ENCODE assay signal across 12 cellular contexts in genomic region chr17:39099686-39100293, GRCh38. TPM values are rescaled to one million over a fixed set of nuclear protein-coding genes. Genes with fewer than 3 reads are reported as not detected.
A peak's percentile ranks its signal among the peaks of the same experiment; 100 is the strongest.
DNase-seq lines count a peak whose midpoint lies in the region; ATAC-seq, FAIRE-seq and TF ChIP-seq lines count a peak whose summit lies in the region.
"Had no signal": no experiment of that assay in that cellular context is flagged by ENCODE, and none has a peak within 500 bp of the region (broad histone marks: within the 10 kb centered on the region; RNA-seq: fewer than 3 reads in every experiment).

No MANE protein-coding gene starts in this region.

- H3K9ac ChIP-seq in IMR-90 (ENCODE audit: low read depth, low read length) (no peak overlapping the region), K562 (ENCODE audit: insufficient read depth in 1 of 2, low read depth in 2 of 2, low read length in 2 of 2) (no peak overlapping the region; a peak in 1 of 4 replicates)

- no peaks in the 10 kb centered on the region for H3K9me3 ChIP-seq in IMR-90 (ENCODE audit: control insufficient read depth, insufficient read depth, low read length)
- H3K9me3 ChIP-seq in K562 (replicated peaks; ENCODE audit: control insufficient read depth, insufficient read depth, low read depth, low read length): 0 out of 2 replicates have a peak, but pooled peaks cover 3% of the 10 kb centered on the region
- no peaks in the 10 kb centered on the region for H3K9me3 ChIP-seq in right atrium auricular region
- no peaks in the 10 kb centered on the region for H3K9me3 ChIP-seq in spleen
- H3K9me3 ChIP-seq in suprapubic skin: no peaks in the 10 kb centered on the region

- H2AK5ac ChIP-seq in IMR-90 (ENCODE audit: low read depth, low read length): no peak overlapping the region

- POLR2A ChIA-PET in IMR-90 (lab: Charles Lee; ENCODE audit: unreplicated experiment): no interaction called here
- POLR2A ChIA-PET in K562 (lab: Yijun Ruan, JAX): interaction anchor here (1.2 kb wide), 1 partner anchor 10 kb away, joined by 5 read pairs; no protein-coding TSS in a partner anchor

- no peak overlapping the region for H3K27ac ChIP-seq in IMR-90 (ENCODE audit: insufficient read depth, low read length)
- H3K27ac ChIP-seq in K562 (ENCODE audit: extremely low read depth, low read depth, low read length): no peak overlapping the region
- peak overlapping the region; percentile 58 to 65 for H3K27ac ChIP-seq in right atrium auricular region
- H3K27ac ChIP-seq in spleen: peak overlapping the region in 5 of 8 donors; percentile 29 to 57 (median 44)
- no peak overlapping the region for H3K27ac ChIP-seq in suprapubic skin

- H3K4me1 ChIP-seq in IMR-90 (ENCODE audit: control insufficient read depth, insufficient read depth, low read length): peaks cover 8% of the 10 kb centered on the region; the same call in 1 of the 2 replicates
- peaks cover 0 to 4% of the 10 kb centered on the region in 2 experiments; a peak in 1 of 5 replicates for H3K4me1 ChIP-seq in K562 (replicated peaks in 1 of 2; ENCODE audit: control insufficient read depth in 2 of 2, insufficient read depth in 2 of 2, low read length in 2 of 2)
- H3K4me1 ChIP-seq in right atrium auricular region: peaks cover 0 to 53% of the 10 kb centered on the region in 2 donors
- peaks cover 28 to 59% (median 51%) of the 10 kb centered on the region in 6 donors for H3K4me1 ChIP-seq in spleen
- H3K4me1 ChIP-seq in suprapubic skin: peaks cover 21% of the 10 kb centered on the region

- WGBS in IMR-90 (ENCODE audit: extremely low coverage in 2 of 2, insufficient read length in 1 of 2), 2 experiments: no CpG with 5 or more reads among the region's 10 CpGs
- WGBS in K562 (ENCODE audit: insufficient coverage, low coverage, missing lambda C conversion rate): 9% methylated on average over 10 of the region's 10 CpGs
- 56 to 65% (median 56%) methylated on average over 10 of the region's 10 CpGs for WGBS in spleen, 5 donors
- WGBS in suprapubic skin: 67% methylated on average over 10 of the region's 10 CpGs

- H3K56ac ChIP-seq in IMR-90 (ENCODE audit: extremely low read depth, insufficient read depth, low read length): no peak overlapping the region

- H3K4me2 ChIP-seq in IMR-90 (ENCODE audit: low read depth, low read length): peak overlapping the region; percentile 52; the same call in 1 of the 2 replicates
- H3K4me2 ChIP-seq in K562 (ENCODE audit: insufficient read depth, low read length): no peak overlapping the region

- TF ChIP-seq CTCF in IMR-90 (conservative IDR thresholded peaks at IDR 0.05; ENCODE audit: low read depth, low read length) (no peak), K562 (IDR thresholded peaks at IDR 0.05 in 2 of 3, conservative IDR thresholded peaks at IDR 0.05 in 1 of 3; ENCODE audit: insufficient read depth in 2 of 3, low read depth in 1 of 3, low read length in 3 of 3) (no peak), right atrium auricular region (IDR thresholded peaks at IDR 0.05) (no peak), spleen (IDR thresholded peaks at IDR 0.05 in 8 of 11, conservative IDR thresholded peaks at IDR 0.05 in 3 of 11) (no peak), suprapubic skin (IDR thresholded peaks at IDR 0.05) (no peak)

- no peak for TF ChIP-seq RAD21 in IMR-90 (IDR thresholded peaks at IDR 0.05; ENCODE audit: low read length)
- TF ChIP-seq RAD21 in K562 (CRISPR knock-in tag; conservative IDR thresholded peaks at IDR 0.05 in 1 of 2, IDR thresholded peaks at IDR 0.05 in 1 of 2): no peak

- 0 out of 2 replicates have a peak overlapping the region, but pooled peaks have one; percentile 0 for H3K23ac ChIP-seq in IMR-90 (ENCODE audit: low read depth, low read length)

- peak; percentile 62 for DNase-seq in IMR-90
- no peak for DNase-seq in K562 (ENCODE audit: extremely low read depth in 1 of 4, low spot score in 3 of 4)
- no peak for DNase-seq in right atrium auricular region (ENCODE audit: low spot score)
- DNase-seq in spleen: no peak
- no peak for DNase-seq in NCI-H146 treated with DMSO at 0.1 percent for 48 hours (lab: John Stamatoyannopoulos, UW; ENCODE audit: unreplicated experiment)
- no peak for DNase-seq in HTR-8/SVneo (ENCODE audit: insufficient read length, low spot score)
- no peak for DNase-seq in suprapubic skin (ENCODE audit: low spot score in 2 of 2)
- DNase-seq: NCI-H1436; RPMI8226; stimulated activated naive CD4-positive, alpha-beta T cell had no signal

- no peak overlapping the region for H4K5ac ChIP-seq in IMR-90 (ENCODE audit: low read depth, low read length)

- H4K91ac ChIP-seq in IMR-90 (ENCODE audit: insufficient read depth, low read depth, low read length): no peak overlapping the region

- no TSS peak for BruUV-seq in IMR-90 (replicated peaks; lab: Mats Ljungman, UMichigan)
- BruUV-seq in K562 (replicated peaks; lab: Mats Ljungman, UMichigan): no TSS peak

- H2BK5ac ChIP-seq in IMR-90 (ENCODE audit: low read depth, low read length, poor library complexity, severe bottlenecking): no peak overlapping the region

- H3K79me1 ChIP-seq in IMR-90 (ENCODE audit: low read depth in 1 of 2, low read length in 2 of 2): no peaks in the 10 kb centered on the region

- H3K36me3 ChIP-seq in IMR-90 (ENCODE audit: control insufficient read depth, insufficient read depth, low read length): no peaks in the 10 kb centered on the region
- H3K36me3 ChIP-seq in K562 (ENCODE audit: control insufficient read depth, insufficient read depth, low read length): no peaks in the 10 kb centered on the region
- H3K36me3 ChIP-seq in right atrium auricular region: no peaks in the 10 kb centered on the region
- no peaks in the 10 kb centered on the region for H3K36me3 ChIP-seq in spleen
- no peaks in the 10 kb centered on the region for H3K36me3 ChIP-seq in suprapubic skin

- H2BK15ac ChIP-seq in IMR-90 (ENCODE audit: low read depth, low read length): no peak overlapping the region

- no peaks in the 10 kb centered on the region for H3K79me2 ChIP-seq in K562 (ENCODE audit: control insufficient read depth, insufficient read depth, low read length)

- H2BK20ac ChIP-seq in IMR-90 (ENCODE audit: low read depth, low read length): no peak overlapping the region

- H3K14ac ChIP-seq in IMR-90 (replicated peaks; ENCODE audit: low read depth, low read length): no peak overlapping the region

- CTCF ChIA-PET in IMR-90 (lab: Yijun Ruan, JAX): no interaction called here
- CTCF ChIA-PET in K562 (lab: Yijun Ruan, JAX; ENCODE audit: low intra/inter-chr PET ratio): no interaction called here

- dilution Hi-C loops in IMR-90 (cut with HindIII; ENCODE audit: low sequenced_read_pairs, unreplicated experiment): no loop called here

- TF ChIP-seq EP300 in K562 (IDR thresholded peaks at IDR 0.05; ENCODE audit: low read length) (no peak), suprapubic skin (IDR thresholded peaks at IDR 0.05) (no peak)

- TF ChIP-seq POLR2A in IMR-90 (IDR thresholded peaks at IDR 0.05; ENCODE audit: low read depth, low read length) (no peak), K562 (conservative IDR thresholded peaks at IDR 0.05) (no peak), spleen (IDR thresholded peaks at IDR 0.05) (no peak), suprapubic skin (IDR thresholded peaks at IDR 0.05) (no peak)

- H3K4me3 ChIP-seq in IMR-90 (ENCODE audit: insufficient read depth, low read depth, low read length) (no peak overlapping the region), K562 (no peak overlapping the region), right atrium auricular region (no peak overlapping the region), spleen (no peak overlapping the region), suprapubic skin (no peak overlapping the region)

- H3K9me1 ChIP-seq in IMR-90 (ENCODE audit: insufficient read depth, low read length) (no peaks in the 10 kb centered on the region; the same call in 1 of the 2 replicates), K562 (ENCODE audit: control insufficient read depth, insufficient read depth, low read length) (no peaks in the 10 kb centered on the region)

- ATAC-seq in IMR-90 (ENCODE audit: low read depth) (no peak), K562 (no peak), HG02840 (IDR thresholded peaks at IDR 0.05; ENCODE audit: low FRiP score, unreplicated experiment) (no peak)

- H2AK9ac ChIP-seq in IMR-90 (replicated peaks; ENCODE audit: low read depth, low read length, poor library complexity): no peak overlapping the region

- no peak overlapping the region for H4K8ac ChIP-seq in IMR-90 (ENCODE audit: low read depth in 2 of 2, low read length in 2 of 2)

- no peak overlapping the region for H2AFZ ChIP-seq in IMR-90 (replicated peaks; ENCODE audit: low read length, poor library complexity)
- no peak overlapping the region for H2AFZ ChIP-seq in K562 (ENCODE audit: low read depth, low read length)

- H3K4ac ChIP-seq in IMR-90 (ENCODE audit: low read depth, low read length): no peak overlapping the region

- H4K20me1 ChIP-seq in IMR-90 (ENCODE audit: insufficient read depth, low read length): no peaks in the 10 kb centered on the region
- peaks cover 7% of the 10 kb centered on the region; the same call in 1 of the 2 replicates for H4K20me1 ChIP-seq in K562 (replicated peaks; ENCODE audit: control insufficient read depth, insufficient read depth, low read length)

- FAIRE-seq in K562 (lab: Jason Lieb, UNC): no peak
- FAIRE-seq in HTR-8/SVneo (lab: Jason Lieb, UNC): no peak
- FAIRE-seq: H54 had no signal

- peaks cover 26% of the 10 kb centered on the region for H3K27me3 ChIP-seq in IMR-90 (ENCODE audit: control insufficient read depth, insufficient read depth, low read length)
- H3K27me3 ChIP-seq in K562 (ENCODE audit: control insufficient read depth in 2 of 2, insufficient read depth in 2 of 2, low read length in 2 of 2): peaks cover 35 to 60% of the 10 kb centered on the region in 2 experiments; a peak in 4 of 5 replicates
- H3K27me3 ChIP-seq in right atrium auricular region: no peaks in the 10 kb centered on the region
- H3K27me3 ChIP-seq in spleen (replicated peaks in 1 of 7): peaks cover 0 to 8% (median 0%) of the 10 kb centered on the region in 7 donors
- no peaks in the 10 kb centered on the region for H3K27me3 ChIP-seq in suprapubic skin

- no peak overlapping the region for H2BK120ac ChIP-seq in IMR-90 (ENCODE audit: low read depth, low read length)

- intact Hi-C loops in IMR-90 (cut with micrococcal nuclease) (no loop called here), K562 (cut with micrococcal nuclease) (no loop called here), spleen (cut with DNase I; ENCODE audit: low total_unique reads) (no loop called here)

- in situ Hi-C loops in IMR-90 (cut with MboI; ENCODE audit: low sequenced_read_pairs) (no loop called here), K562 (cut with MboI) (no loop called here)

- H3K18ac ChIP-seq in IMR-90 (ENCODE audit: low read depth, low read length): no peak overlapping the region

RNA-seq across cellular contexts. Expression of gene PLXDC1, which starts 51.6 kb away (rescaled TPM):
- total RNA-seq in IMR-90 (2012; rRNA removed) (under 0.01 and 0.28 TPM in 2 replicates), K562 (2014; rRNA removed) (not detected in 2 replicates), K562 (2014; rRNA removed; fragmentation: Illumina TruSeq; extraction: Trizol) (not detected in 2 replicates), K562 (2015; rRNA removed; fragmentation: Illumina TruSeq; extraction: Trizol) (not detected in 2 replicates), K562 (2021) (not detected in 2 replicates), right atrium auricular region (1 to 10 TPM; 4.6 to 9.3 TPM), spleen (10 to 100 TPM in 2 of 7 donors, 1 to 10 TPM in 5; 3.1 to 11.2 (median 6.0) TPM), suprapubic skin (10 to 100 TPM in 1 of 4 donors, 1 to 10 TPM in 3; 5.3 to 14.1 (median 6.3) TPM)
- polyA plus RNA-seq in IMR-90 (2012; rRNA removed) (0.37 and 0.50 TPM in 2 replicates), K562 (2011; rRNA removed) (0.11 TPM in 1 of 2 replicates, not detected in the other), K562 (2014; fragmentation: Illumina TruSeq; extraction: Trizol) (not detected in 2 replicates), K562 (2014; fragmentation: Nextera tagmentation; extraction: Ambion mirVana) (not detected), K562 (2014; rRNA removed) (not detected in 2 replicates), spleen (1 to 10 TPM; 2.9 to 4.2 (median 3.3) TPM)
- polyA plus RNA-seq in IMR-90 (2012; cell fraction: cytosol; rRNA removed): 0.18 and 0.63 TPM in 2 replicates
- polyA plus RNA-seq in IMR-90 (2012; cell fraction: nucleus; rRNA removed; ENCODE audit: low replicate concordance): 5.8 and 8.4 TPM in 2 replicates
- not detected in 2 replicates for total RNA-seq in K562 (2011; cell fraction: chromatin; rRNA removed; ENCODE audit: low replicate concordance)
- total RNA-seq in K562 (2011; cell fraction: nucleolus; rRNA removed): not detected in 2 replicates
- total RNA-seq in K562 (2011; cell fraction: nucleoplasm; rRNA removed): not detected in 2 replicates
- not detected in 2 replicates for polyA plus RNA-seq in K562 (2011; cell fraction: cytosol; rRNA removed)
- polyA plus RNA-seq in K562 (2011; cell fraction: nucleus; rRNA removed): 0.21 and 0.29 TPM in 2 replicates
- polyA plus RNA-seq in K562 (2012): 0.01 and 0.03 TPM in 2 replicates
- not detected in 2 replicates for polyA minus RNA-seq in K562 (2011; rRNA and poly(A)+ RNA removed)
- not detected in 2 replicates for polyA minus RNA-seq in K562 (2011; cell fraction: cytosol; rRNA and poly(A)+ RNA removed)
- not detected in 2 replicates for polyA minus RNA-seq in K562 (2011; cell fraction: nucleus; rRNA and poly(A)+ RNA removed)

Comparison
In these comparisons a context has a peak if more than half of its experiments do, and no peak if none do; other contexts are left out.
1. H3K27ac ChIP-seq: peak in right atrium auricular region (2 of 2) and spleen (5 of 8); none in IMR-90 (single experiment), K562 (single experiment) and suprapubic skin (single experiment).